In the genomic region with DNA sequence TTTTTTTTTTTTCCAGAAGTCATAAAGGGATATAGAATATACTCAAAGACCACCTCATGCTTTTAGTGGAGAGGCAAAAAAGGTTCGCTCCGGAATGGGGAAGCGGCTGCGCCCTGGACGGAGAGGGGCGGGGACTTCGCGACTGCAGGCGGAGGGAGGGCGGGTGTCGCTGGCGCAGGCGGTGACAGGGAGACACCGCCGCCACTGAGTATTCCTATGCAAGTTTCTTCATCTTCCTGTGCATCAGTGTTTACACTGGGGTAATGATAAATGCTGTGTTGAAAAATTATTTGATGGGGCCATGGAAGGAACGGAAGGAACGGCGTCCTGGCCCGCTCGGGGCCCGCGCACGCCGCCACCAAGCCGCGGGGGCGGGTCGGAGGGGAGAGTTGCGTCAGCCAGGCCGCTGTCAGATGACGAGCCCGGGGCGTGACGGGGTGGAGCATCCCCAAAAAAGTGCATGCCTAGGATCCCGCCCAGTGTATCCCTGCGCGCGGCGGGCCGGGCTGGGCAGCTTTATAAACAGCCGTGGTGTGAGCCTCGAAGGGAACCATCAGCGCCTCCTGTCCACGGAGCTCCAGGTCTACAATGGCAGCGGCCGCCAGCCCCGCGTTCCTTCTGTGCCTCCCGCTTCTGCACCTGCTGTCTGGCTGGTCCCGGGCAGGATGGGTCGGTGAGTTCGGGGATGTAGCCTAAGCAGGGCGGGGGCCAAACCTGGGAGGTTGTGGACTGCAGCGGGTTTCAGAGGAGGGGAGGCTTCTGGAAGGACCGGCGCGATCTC, we compare ENCODE assay signal across 8 cellular contexts. TPM values are rescaled to one million over a fixed set of nuclear protein-coding genes. Genes with fewer than 3 reads are reported as not detected.
DNase-seq lines count a peak whose midpoint lies in the region; ATAC-seq, FAIRE-seq and TF ChIP-seq lines count a peak whose summit lies in the region.

A gene with protein sequence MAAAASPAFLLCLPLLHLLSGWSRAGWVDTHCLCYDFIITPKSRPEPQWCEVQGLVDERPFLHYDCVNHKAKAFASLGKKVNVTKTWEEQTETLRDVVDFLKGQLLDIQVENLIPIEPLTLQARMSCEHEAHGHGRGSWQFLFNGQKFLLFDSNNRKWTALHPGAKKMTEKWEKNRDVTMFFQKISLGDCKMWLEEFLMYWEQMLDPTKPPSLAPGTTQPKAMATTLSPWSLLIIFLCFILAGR (plus strand): TSS at position 482 of the 781 bp plus-strand sequence. CDS start 107 bp downstream, at position 589.

- H3K4me1 Mint-ChIP-seq in activated T-cell treated with anti-CD3 and anti-CD28 coated beads, Interleukin-2, amount 50 U/mL, for 24 hours (ENCODE audit: low read depth), result peaks cover 30% of the 10 kb centered on the region
- peaks cover 14 to 28% (median 23%) of the 10 kb centered on the region in 7 donors for H3K4me1 Mint-ChIP-seq in naive thymus-derived CD4-positive, alpha-beta T cell
- peaks cover 35% of the 10 kb centered on the region for H3K4me1 Mint-ChIP-seq in stimulated activated effector memory CD8-positive, alpha-beta T cell treated with anti-CD3 and anti-CD28 coated beads, Interleukin-12 subunit alpha, Interleukin-12 subunit beta, amount 100 ng/mL, for 72 hours

- TF ChIP-seq CTCF in OCI-LY7 (conservative IDR thresholded peaks at IDR 0.05; ENCODE audit: low read length), result peak; percentile 10; the same call in 1 of the 2 replicates

- no peaks in the 10 kb centered on the region for H3K79me2 ChIP-seq in OCI-LY7 (ENCODE audit: insufficient read depth, low read depth, low read length)

- no peak for TF ChIP-seq POLR2A in GM18505 (IDR thresholded peaks at IDR 0.05; ENCODE audit: borderline replicate concordance, extremely low read depth, insufficient read depth, insufficient read length)

- H3K27me3 Mint-ChIP-seq in activated T-cell treated with anti-CD3 and anti-CD28 coated beads, Interleukin-2, amount 50 U/mL, for 24 hours, result peaks cover 97% of the 10 kb centered on the region
- peaks cover 71 to 90% (median 87%) of the 10 kb centered on the region in 5 donors for H3K27me3 Mint-ChIP-seq in naive thymus-derived CD4-positive, alpha-beta T cell

- FAIRE-seq in RCC 7860 (lab: Jason Lieb, UNC), result no peak

- peak within 1 kb of the TSS; percentile 88 for H3K27ac Mint-ChIP-seq in activated T-cell treated with anti-CD3 and anti-CD28 coated beads, Interleukin-2, amount 50 U/mL, for 24 hours
- peak within 1 kb of the TSS in 8 of 9 donors; percentile 15 to 92 (median 74) for H3K27ac Mint-ChIP-seq in naive thymus-derived CD4-positive, alpha-beta T cell
- peak within 1 kb of the TSS; percentile 88 for H3K27ac Mint-ChIP-seq in stimulated activated effector memory CD8-positive, alpha-beta T cell treated with anti-CD3 and anti-CD28 coated beads, Interleukin-12 subunit alpha, Interleukin-12 subunit beta, amount 100 ng/mL, for 72 hours

- peak within 1 kb of the TSS; percentile 80 for H3K4me3 Mint-ChIP-seq in activated T-cell treated with anti-CD3 and anti-CD28 coated beads, Interleukin-2, amount 50 U/mL, for 24 hours
- H3K4me3 Mint-ChIP-seq in naive thymus-derived CD4-positive, alpha-beta T cell, result peak within 1 kb of the TSS; percentile 88 to 97 (median 92)
- peak within 1 kb of the TSS; percentile 92 for H3K4me3 Mint-ChIP-seq in stimulated activated effector memory CD8-positive, alpha-beta T cell treated with anti-CD3 and anti-CD28 coated beads, Interleukin-12 subunit alpha, Interleukin-12 subunit beta, amount 100 ng/mL, for 72 hours

- H3K9me3 ChIP-seq in HUES48 (ENCODE audit: control insufficient read depth, insufficient read depth, low read length), result no peaks in the 10 kb centered on the region
- H3K9me3 ChIP-seq in OCI-LY7 (ENCODE audit: low read length), result no peaks in the 10 kb centered on the region
- no peaks in the 10 kb centered on the region for H3K9me3 ChIP-seq in naive thymus-derived CD4-positive, alpha-beta T cell (ENCODE audit: control insufficient read depth in 2 of 3, low read length in 3 of 3)

- intact Hi-C loops in OCI-LY7 (cut with micrococcal nuclease; ENCODE audit: unreplicated experiment), result no loop called here
- intact Hi-C loops in naive thymus-derived CD4-positive, alpha-beta T cell (cut with micrococcal nuclease), result loop anchor here (1.0 to 2.0 kb wide), 6 partner anchors 22 to 105 kb away; a partner anchor contains a TSS

- CTCF ChIA-PET in OCI-LY7 (lab: Charles Lee; ENCODE audit: unreplicated experiment), result no interaction called here
- CTCF ChIA-PET in naive thymus-derived CD4-positive, alpha-beta T cell (lab: Charles Lee), result interaction anchor here (0.9 kb wide), 2 partner anchors 12 to 116 kb away, joined by 3 to 5 read pairs; no protein-coding TSS in a partner anchor

- peaks cover 99% of the 10 kb centered on the region for H3K27me3 ChIP-seq in HUES48 (ENCODE audit: control insufficient read depth, insufficient read depth, low read length)
- H3K27me3 ChIP-seq in naive thymus-derived CD4-positive, alpha-beta T cell (ENCODE audit: control insufficient read depth in 2 of 2, insufficient read depth in 2 of 2, low read length in 2 of 2), result peaks cover 12 to 36% of the 10 kb centered on the region in 2 donors

- no peaks in the 10 kb centered on the region for H3K9me2 ChIP-seq in OCI-LY7 (ENCODE audit: insufficient read depth, low read length)

- H3K4me3 ChIP-seq in HUES48 (ENCODE audit: low read depth, low read length) (peak within 1 kb of the TSS; percentile 78), OCI-LY7 (ENCODE audit: low read depth, low read length, poor library complexity, severe bottlenecking) (peak within 1 kb of the TSS; percentile 66)
- H3K4me3 ChIP-seq in naive thymus-derived CD4-positive, alpha-beta T cell (ENCODE audit: low read length), result peak within 1 kb of the TSS; percentile 66

- no peaks in the 10 kb centered on the region for H3K9me3 Mint-ChIP-seq in activated T-cell treated with anti-CD3 and anti-CD28 coated beads, Interleukin-2, amount 50 U/mL, for 24 hours
- peaks cover 0 to 4% (median 0%) of the 10 kb centered on the region in 11 donors for H3K9me3 Mint-ChIP-seq in naive thymus-derived CD4-positive, alpha-beta T cell
- no peaks in the 10 kb centered on the region for H3K9me3 Mint-ChIP-seq in stimulated activated effector memory CD8-positive, alpha-beta T cell treated with anti-CD3 and anti-CD28 coated beads, Interleukin-12 subunit alpha, Interleukin-12 subunit beta, amount 100 ng/mL, for 72 hours

- DNase-seq in OCI-LY7 (ENCODE audit: low spot score) (peak; percentile 58), fibroblast of gingiva (ENCODE audit: low read depth) (peak; percentile 95), RCC 7860 (ENCODE audit: low spot score) (no peak)
- DNase-seq in activated T-cell treated with anti-CD3 and anti-CD28 coated beads, Interleukin-2, amount 50 U/mL, for 24 hours, result peak; percentile 88
- DNase-seq in naive thymus-derived CD4-positive, alpha-beta T cell, result peak; percentile 48 to 86 (median 58)
- DNase-seq in stimulated activated effector memory CD8-positive, alpha-beta T cell treated with anti-CD3 and anti-CD28 coated beads, Interleukin-12 subunit alpha, Interleukin-12 subunit beta, amount 100 ng/mL, for 72 hours (ENCODE audit: low spot score in 2 of 2), result peak; percentile 67 to 93

- ATAC-seq in GM18505 (IDR thresholded peaks at IDR 0.05; ENCODE audit: unreplicated experiment), result peak; percentile 48
- peak; percentile 79 for ATAC-seq in naive thymus-derived CD4-positive, alpha-beta T cell
- ATAC-seq in stimulated activated effector memory CD8-positive, alpha-beta T cell treated with anti-CD3 and anti-CD28 coated beads, Interleukin-12 subunit alpha, Interleukin-12 subunit beta, amount 100 ng/mL, for 72 hours, result peak; percentile 83

- peaks cover 1% of the 10 kb centered on the region for H3K36me3 Mint-ChIP-seq in activated T-cell treated with anti-CD3 and anti-CD28 coated beads, Interleukin-2, amount 50 U/mL, for 24 hours (ENCODE audit: low read depth)
- peaks cover 0 to 3% (median 0%) of the 10 kb centered on the region in 5 donors for H3K36me3 Mint-ChIP-seq in naive thymus-derived CD4-positive, alpha-beta T cell
- H3K36me3 Mint-ChIP-seq in stimulated activated effector memory CD8-positive, alpha-beta T cell treated with anti-CD3 and anti-CD28 coated beads, Interleukin-12 subunit alpha, Interleukin-12 subunit beta, amount 100 ng/mL, for 72 hours, result peaks cover 28% of the 10 kb centered on the region

- H3K27ac ChIP-seq in HUES48 (ENCODE audit: low read depth, low read length) (no peak within 1 kb of the TSS), OCI-LY7 (ENCODE audit: low read depth, low read length, poor library complexity, severe bottlenecking) (no peak within 1 kb of the TSS)
- no peak within 1 kb of the TSS for H3K27ac ChIP-seq in naive thymus-derived CD4-positive, alpha-beta T cell (ENCODE audit: low read depth, low read length)

- no peaks in the 10 kb centered on the region for H4K20me1 ChIP-seq in OCI-LY7 (ENCODE audit: insufficient read depth, low read length)

- H3K4me1 ChIP-seq in HUES48 (ENCODE audit: control insufficient read depth, insufficient read depth, low read length) (peaks cover 13% of the 10 kb centered on the region; the same call in 1 of the 2 replicates), OCI-LY7 (ENCODE audit: insufficient read depth, low read length, poor library complexity, severe bottlenecking) (peaks cover 9% of the 10 kb centered on the region)
- peaks cover 8 to 24% of the 10 kb centered on the region in 2 donors for H3K4me1 ChIP-seq in naive thymus-derived CD4-positive, alpha-beta T cell (ENCODE audit: control insufficient read depth in 2 of 2, insufficient read depth in 2 of 2, low read length in 2 of 2)

- peak within 1 kb of the TSS; percentile 76 for H3K9ac ChIP-seq in HUES48 (ENCODE audit: low read depth, low read length)

- no peaks in the 10 kb centered on the region for H3K36me3 ChIP-seq in HUES48 (ENCODE audit: control insufficient read depth, insufficient read depth, low read length)
- no peaks in the 10 kb centered on the region for H3K36me3 ChIP-seq in OCI-LY7 (ENCODE audit: insufficient read depth, low read length)
- no peaks in the 10 kb centered on the region for H3K36me3 ChIP-seq in naive thymus-derived CD4-positive, alpha-beta T cell (ENCODE audit: control insufficient read depth in 2 of 3, insufficient read depth in 3 of 3, low read length in 3 of 3)

- H2AFZ ChIP-seq in OCI-LY7 (ENCODE audit: low read length), result peak within 1 kb of the TSS; percentile 49; the same call in 1 of the 2 replicates

- POLR2A ChIA-PET in OCI-LY7 (lab: Charles Lee), result no interaction called here
- POLR2A ChIA-PET in naive thymus-derived CD4-positive, alpha-beta T cell (lab: Charles Lee), result no interaction called here

- no TSS peak for BruUV-seq in OCI-LY7 (replicated peaks; lab: Mats Ljungman, UMichigan)

- peak within 1 kb of the TSS; percentile 69 for H3K4me2 ChIP-seq in OCI-LY7 (ENCODE audit: low read length)

RNA-seq across cellular contexts. Expression of the gene that starts here (rescaled TPM):
- 0.79 and 0.82 TPM in 2 replicates for total RNA-seq in OCI-LY7 (2014; rRNA removed; shearing (Covaris generic))
- 1.9 and 2.3 TPM in 2 replicates for total RNA-seq in OCI-LY7 (2022)
- total RNA-seq in naive thymus-derived CD4-positive, alpha-beta T cell, result 1 to 10 TPM in 1 of 5 experiments, not detected in 4; 1.4 TPM
- not detected for polyA plus RNA-seq in naive thymus-derived CD4-positive, alpha-beta T cell
